8 cellular contexts compared by ENCODE assay signal in genomic region chrX:40177489-40177888, GRCh38.
DNase-seq lines count a peak whose midpoint lies in the region; ATAC-seq and TF ChIP-seq lines count a peak whose summit lies in the region.

No MANE protein-coding gene starts in this region.

- no peak overlapping the region for H2AFZ ChIP-seq in hepatocyte

- H3K27ac Mint-ChIP-seq in stimulated activated naive CD8-positive, alpha-beta T cell treated with anti-CD3 and anti-CD28 coated beads, Interleukin-15, amount 100 ng/mL, for 72 hours, result peak overlapping the region; percentile 95 to 100

- H3K36me3 ChIP-seq in SJCRH30, result no peaks in the 10 kb centered on the region
- no peaks in the 10 kb centered on the region for H3K36me3 ChIP-seq in hepatocyte (replicated peaks; ENCODE audit: insufficient read depth, low read depth)

- H3K9me3 ChIP-seq in SJCRH30 (replicated peaks) (no peaks in the 10 kb centered on the region), hepatocyte (ENCODE audit: low read depth) (no peaks in the 10 kb centered on the region)

- peaks cover 0 to 7% of the 10 kb centered on the region in 2 donors for H3K9me3 Mint-ChIP-seq in stimulated activated naive CD8-positive, alpha-beta T cell treated with anti-CD3 and anti-CD28 coated beads, Interleukin-15, amount 100 ng/mL, for 72 hours

- H4K20me1 ChIP-seq in hepatocyte (ENCODE audit: insufficient read depth, poor library complexity, severe bottlenecking), result no peaks in the 10 kb centered on the region

- no peak for TF ChIP-seq CTCF in hepatocyte (IDR thresholded peaks at IDR 0.05; ENCODE audit: poor library complexity)

- DNase-seq in DMS53 (lab: John Stamatoyannopoulos, UW) (peak; percentile 44), DMS53 treated with DMSO at 0.1 percent for 48 hours (lab: John Stamatoyannopoulos, UW; ENCODE audit: unreplicated experiment) (no peak), SJCRH30 (no peak), hepatocyte (ENCODE audit: low spot score) (no peak), NCI-H446 treated with DMSO at 0.1 percent for 48 hours (lab: John Stamatoyannopoulos, UW) (no peak)
- no peak for DNase-seq in stimulated activated naive CD8-positive, alpha-beta T cell treated with anti-CD3 and anti-CD28 coated beads, Interleukin-15, amount 100 ng/mL, for 72 hours

- H3K4me3 Mint-ChIP-seq in stimulated activated naive CD8-positive, alpha-beta T cell treated with anti-CD3 and anti-CD28 coated beads, Interleukin-15, amount 100 ng/mL, for 72 hours, result peak overlapping the region; percentile 89 to 94

- 0 out of 2 replicates have a peak, but pooled peaks cover 6% of the 10 kb centered on the region for H3K4me1 ChIP-seq in SJCRH30
- peaks cover 40% of the 10 kb centered on the region for H3K4me1 ChIP-seq in hepatocyte (ENCODE audit: insufficient read depth)

- H3K4me1 Mint-ChIP-seq in stimulated activated naive CD8-positive, alpha-beta T cell treated with anti-CD3 and anti-CD28 coated beads, Interleukin-15, amount 100 ng/mL, for 72 hours, result peaks cover 33% of the 10 kb centered on the region

- H3K4me3 ChIP-seq in SJCRH30 (peak overlapping the region; percentile 85), hepatocyte (no peak overlapping the region)

- 88% methylated on average over 2 of the region's 2 CpGs for WGBS in hepatocyte (ENCODE audit: low lambda C conversion rate, missing lambda C conversion rate)

- H3K27ac ChIP-seq in SJCRH30 (peak overlapping the region; percentile 99), hepatocyte (peak overlapping the region; percentile 99)

- no peak for ATAC-seq in stimulated activated naive CD8-positive, alpha-beta T cell treated with anti-CD3 and anti-CD28 coated beads, Interleukin-15, amount 100 ng/mL, for 72 hours
- ATAC-seq in HG02759 (IDR thresholded peaks at IDR 0.05; ENCODE audit: unreplicated experiment), result no peak
- no peak for ATAC-seq in GM21529 (IDR thresholded peaks at IDR 0.05; ENCODE audit: unreplicated experiment)

- H3K27me3 ChIP-seq in SJCRH30 (no peaks in the 10 kb centered on the region), hepatocyte (no peaks in the 10 kb centered on the region)

- peak overlapping the region; percentile 92 for H3K4me2 ChIP-seq in hepatocyte

- H3K27me3 Mint-ChIP-seq in stimulated activated naive CD8-positive, alpha-beta T cell treated with anti-CD3 and anti-CD28 coated beads, Interleukin-15, amount 100 ng/mL, for 72 hours, result no peaks in the 10 kb centered on the region

- H3K9me2 ChIP-seq in hepatocyte (replicated peaks; ENCODE audit: insufficient read depth), result no peaks in the 10 kb centered on the region

- peaks cover 5% of the 10 kb centered on the region for H3K79me2 ChIP-seq in hepatocyte
